ENCODE assay signal across 28 cellular contexts in genomic region chr3:149941186-149941585, GRCh38.
"Had no signal": no experiment of that assay in that cellular context is flagged by ENCODE, and none has a peak within 500 bp of the region (broad histone marks: within the 10 kb centered on the region; RNA-seq: fewer than 3 reads in every experiment).

No MANE protein-coding gene starts in this region.

- H3K27me3 Mint-ChIP-seq: activated CD4-positive, alpha-beta T cell treated with anti-CD3 and anti-CD28 coated beads, Interleukin-2, amount 10 ng/mL, durations not matched to agents 7 days and 5 days; activated CD8-positive, alpha-beta T cell treated with anti-CD3 and anti-CD28 coated beads for 36 hours; activated T-helper 17 cell treated with anti-CD3 and anti-CD28 coated beads, Interleukin-2, amount 50 U/mL, for 72 hours; memory B cell; naive thymus-derived CD4-positive, alpha-beta T cell; stimulated activated memory B cell treated with anti-CD40 and anti-IgM and Interleukin-4, amounts not matched to agents 10 μg/mL and 1 μg/mL and 100 μg/mL, for 72 hours; stimulated activated naive CD8-positive, alpha-beta T cell treated with anti-CD3 and anti-CD28 coated beads, Interleukin-15, amount 100 ng/mL, for 72 hours had no signal

- H3K27ac Mint-ChIP-seq: activated CD4-positive, alpha-beta T cell treated with anti-CD3 and anti-CD28 coated beads, Interleukin-2, amount 10 ng/mL, durations not matched to agents 7 days and 5 days; activated CD8-positive, alpha-beta T cell treated with anti-CD3 and anti-CD28 coated beads for 36 hours; activated naive CD4-positive, alpha-beta T cell treated with anti-CD3 and anti-CD28 coated beads, Interleukin-2, amount 50 U/mL, for 72 hours; activated T-helper 17 cell treated with anti-CD3 and anti-CD28 coated beads, Interleukin-2, amount 50 U/mL, for 72 hours; memory B cell; stimulated activated memory B cell treated with anti-CD40 and anti-IgM and Interleukin-4, amounts not matched to agents 10 μg/mL and 1 μg/mL and 100 μg/mL, for 72 hours; stimulated activated naive CD8-positive, alpha-beta T cell treated with anti-CD3 and anti-CD28 coated beads, Interleukin-15, amount 100 ng/mL, for 72 hours had no signal

- H3K9me3 ChIP-seq: colonic mucosa, sigmoid colon, thyroid gland, upper lobe of left lung had no signal

- H3K27ac ChIP-seq: colonic mucosa, heart right ventricle, parathyroid adenoma, psoas muscle, sigmoid colon, thyroid gland, upper lobe of left lung, VCaP had no signal

- H3K9ac ChIP-seq: parathyroid adenoma had no signal

- H3K27me3 ChIP-seq: colonic mucosa, heart right ventricle, sigmoid colon, thyroid gland, upper lobe of left lung had no signal

- ATAC-seq: activated CD4-positive, CD25-positive, alpha-beta regulatory T cell treated with anti-CD3 and anti-CD28 coated beads, Interleukin-2, amount 50 U/mL, for 24 hours; activated CD8-positive, alpha-beta T cell treated with anti-CD3 and anti-CD28 coated beads for 36 hours; activated naive CD4-positive, alpha-beta T cell treated with anti-CD3 and anti-CD28 coated beads, Interleukin-2, amount 50 U/mL, for 72 hours; activated T-cell treated with anti-CD3 and anti-CD28 coated beads, Interleukin-2, amount 50 U/mL, for 4 hours; activated T-helper 17 cell treated with anti-CD3 and anti-CD28 coated beads, Interleukin-2, amount 50 U/mL, for 72 hours; heart right ventricle; naive thymus-derived CD4-positive, alpha-beta T cell; psoas muscle; stimulated activated memory B cell treated with anti-CD40 and anti-IgM and Interleukin-4, amounts not matched to agents 10 μg/mL and 1 μg/mL and 100 μg/mL, for 72 hours; stimulated activated naive CD8-positive, alpha-beta T cell treated with anti-CD3 and anti-CD28 coated beads, Interleukin-15, amount 100 ng/mL, for 72 hours had no signal

- H3K4me1 ChIP-seq: colonic mucosa, psoas muscle had no signal

- H3K9me3 Mint-ChIP-seq: activated naive CD4-positive, alpha-beta T cell treated with anti-CD3 and anti-CD28 coated beads, Interleukin-2, amount 50 U/mL, for 72 hours; activated T-helper 17 cell treated with anti-CD3 and anti-CD28 coated beads, Interleukin-2, amount 50 U/mL, for 72 hours; memory B cell; stimulated activated memory B cell treated with anti-CD40 and anti-IgM and Interleukin-4, amounts not matched to agents 10 μg/mL and 1 μg/mL and 100 μg/mL, for 72 hours had no signal

- H3K4me2 ChIP-seq: smooth muscle cell had no signal

- DNase-seq: activated CD4-positive, alpha-beta T cell treated with anti-CD3 and anti-CD28 coated beads, Interleukin-2, amount 10 ng/mL, durations not matched to agents 7 days and 5 days; activated CD8-positive, alpha-beta T cell treated with anti-CD3 and anti-CD28 coated beads for 36 hours; activated gamma-delta T cell treated with Interleukin-2 at 50 U/mL for 16 hours; activated T-cell treated with anti-CD3 and anti-CD28 coated beads, Interleukin-2, amount 50 U/mL, for 4 hours; anterior cingulate cortex; colonic mucosa; effector memory CD4-positive, alpha-beta T cell; foreskin melanocyte; heart right ventricle; midbrain; naive thymus-derived CD4-positive, alpha-beta T cell; psoas muscle; sigmoid colon; stimulated activated CD4-positive, alpha-beta T cell treated with anti-CD3 and anti-CD28 coated beads, Interleukin-1b, Interleukin-23, amount 100 ng/mL, for 48 hours; stimulated activated CD4-positive, alpha-beta T cell treated with anti-CD3 and anti-CD28 coated beads, Interleukin-4, amount 100 ng/mL, for 4 hours; stimulated activated CD8-positive, alpha-beta memory T cell treated with anti-CD3 and anti-CD28 coated beads, Interleukin-4, amount 100 ng/mL, for 48 hours; stimulated activated naive CD8-positive, alpha-beta T cell treated with anti-CD3 and anti-CD28 coated beads, Interleukin-15, amount 100 ng/mL, for 72 hours; T-helper 1 cell; thyroid gland; upper lobe of left lung had no signal

- H3K4me3 Mint-ChIP-seq: activated CD4-positive, alpha-beta T cell treated with anti-CD3 and anti-CD28 coated beads, Interleukin-2, amount 10 ng/mL, durations not matched to agents 7 days and 5 days; activated CD8-positive, alpha-beta T cell treated with anti-CD3 and anti-CD28 coated beads for 36 hours; activated T-cell treated with anti-CD3 and anti-CD28 coated beads, Interleukin-2, amount 50 U/mL, for 4 hours; activated T-helper 17 cell treated with anti-CD3 and anti-CD28 coated beads, Interleukin-2, amount 50 U/mL, for 72 hours; memory B cell; naive thymus-derived CD4-positive, alpha-beta T cell; stimulated activated memory B cell treated with anti-CD40 and anti-IgM and Interleukin-4, amounts not matched to agents 10 μg/mL and 1 μg/mL and 100 μg/mL, for 72 hours; stimulated activated naive CD8-positive, alpha-beta T cell treated with anti-CD3 and anti-CD28 coated beads, Interleukin-15, amount 100 ng/mL, for 72 hours had no signal

- H3K36me3 ChIP-seq: colonic mucosa, sigmoid colon, thyroid gland had no signal

- H2AFZ ChIP-seq: parathyroid adenoma had no signal

- H3K4me3 ChIP-seq: colonic mucosa, heart right ventricle, psoas muscle, sigmoid colon, smooth muscle cell, thyroid gland, upper lobe of left lung had no signal
